Comparison of ENCODE assay signal across 2 cellular contexts in genomic region chr1:94856868-94857267, GRCh38.
TF ChIP-seq lines count a peak whose summit lies in the region.

No MANE protein-coding gene starts in this region.

TF ChIP-seq in HEK293, 187 proteins besides CTCF, POLR2A, EP300 and RAD21:
- TF ChIP-seq ZNF580 (tag by site-specific recombination; IDR thresholded peaks at IDR 0.05) (peak; percentile 91), ZFHX2 (tag by site-specific recombination; conservative IDR thresholded peaks at IDR 0.05) (0 out of 2 replicates have a peak, but pooled peaks have one; percentile 12), ZNF311 (tag by site-specific recombination; IDR thresholded peaks at IDR 0.05; ENCODE audit: borderline replicate concordance) (no peak), ZNF112 (tag by site-specific recombination; IDR thresholded peaks at IDR 0.05) (no peak), ZBTB11 (tag by site-specific recombination; conservative IDR thresholded peaks at IDR 0.05; ENCODE audit: low read depth) (no peak), ZNF341 (tag by site-specific recombination; IDR thresholded peaks at IDR 0.05; ENCODE audit: low read depth) (no peak), ZBTB7A (tag by site-specific recombination; IDR thresholded peaks at IDR 0.05; ENCODE audit: low read depth) (no peak)
TF ChIP-seq in HEK293: peak in this region for 2.

TF ChIP-seq in K562, 482 proteins besides CTCF, POLR2A, EP300 and RAD21:
- TF ChIP-seq SAFB (IDR thresholded peaks at IDR 0.05; ENCODE audit: borderline replicate concordance, low read depth, low read length): no peak
- no peak for TF ChIP-seq XRCC3 (IDR thresholded peaks at IDR 0.05)
- TF ChIP-seq KDM4B (IDR thresholded peaks at IDR 0.05; ENCODE audit: borderline replicate concordance in 2 of 2, low read depth in 1 of 2): no peak
- no peak for TF ChIP-seq DNMT1 (IDR thresholded peaks at IDR 0.05)
- TF ChIP-seq RBM25 (IDR thresholded peaks at IDR 0.05; ENCODE audit: low read depth, low read length, severe bottlenecking): peak; percentile 60
